In genomic region chr20:50308513-50309279, GRCh38 we compare ENCODE assay signal across 1 cellular context.
A peak's percentile ranks its signal among the peaks of the same experiment; 100 is the strongest.
TF ChIP-seq lines count a peak whose summit lies in the region.

No MANE protein-coding gene starts in this region.

TF ChIP-seq in K562, 482 proteins besides CTCF, POLR2A, EP300 and RAD21 (continued from another document):
- TF ChIP-seq ZHX1 (conservative IDR thresholded peaks at IDR 0.05; ENCODE audit: low read length) = no peak
- TF ChIP-seq ZBTB33 (CRISPR knock-in tag; IDR thresholded peaks at IDR 0.05) = peak; percentile 61; the same call in 1 of the 2 replicates
- peak; percentile 34; the same call in 1 of the 2 replicates for TF ChIP-seq ZBTB7A (IDR thresholded peaks at IDR 0.05; ENCODE audit: borderline replicate concordance, control insufficient read depth, low read depth, low read length)
- TF ChIP-seq ZNF740 (CRISPR knock-in tag; IDR thresholded peaks at IDR 0.05) = no peak
- peak in 1 of 2 experiments; percentile 50; a peak in 2 of 4 replicates for TF ChIP-seq ZNF740 (tag; IDR thresholded peaks at IDR 0.05)
- TF ChIP-seq NRF1 (conservative IDR thresholded peaks at IDR 0.05 in 1 of 2, IDR thresholded peaks at IDR 0.05 in 1 of 2) = peak; percentile 28 to 57; a peak in 1 of 4 replicates
- peak in 1 of 2 experiments; percentile 53; a peak in 1 of 4 replicates for TF ChIP-seq KDM1A (IDR thresholded peaks at IDR 0.05)
- peak; percentile 92 for TF ChIP-seq CREM (IDR thresholded peaks at IDR 0.05; ENCODE audit: low read depth)
- TF ChIP-seq CTBP1 (IDR thresholded peaks at IDR 0.05; ENCODE audit: borderline replicate concordance) = peak; percentile 19; the same call in 1 of the 2 replicates
- TF ChIP-seq RFX1 (IDR thresholded peaks at IDR 0.05) = no peak
- TF ChIP-seq VEZF1 (CRISPR knock-in tag; IDR thresholded peaks at IDR 0.05) = peak; percentile 98
- 0 out of 2 replicates have a peak, but pooled peaks have one; percentile 18 for TF ChIP-seq USF1 (CRISPR knock-in tag; IDR thresholded peaks at IDR 0.05)
- TF ChIP-seq ATF1 (CRISPR knock-in tag; IDR thresholded peaks at IDR 0.05) = no peak
- TF ChIP-seq ATF1 (tag; IDR thresholded peaks at IDR 0.05) = peak; percentile 71
- TF ChIP-seq PCBP1 (IDR thresholded peaks at IDR 0.05; ENCODE audit: low read depth, low read length, poor library complexity, severe bottlenecking) = no peak
- TF ChIP-seq ATF7 (IDR thresholded peaks at IDR 0.05) = 0 out of 2 replicates have a peak, but pooled peaks have one; percentile 31
- peak; percentile 86 for TF ChIP-seq CREB1 (IDR thresholded peaks at IDR 0.05)
- peak; percentile 64 for TF ChIP-seq CREB1 (CRISPR knock-in tag; IDR thresholded peaks at IDR 0.05)
- TF ChIP-seq ASH1L (IDR thresholded peaks at IDR 0.05; ENCODE audit: borderline replicate concordance, low read depth, partially characterized antibody) = no peak
- TF ChIP-seq ZBTB12 (CRISPR knock-in tag; IDR thresholded peaks at IDR 0.05) = peak; percentile 68
- TF ChIP-seq CTCFL (IDR thresholded peaks at IDR 0.05; ENCODE audit: borderline replicate concordance, insufficient read depth, low read depth, low read length, poor library complexity, severe bottlenecking) = peak; percentile 20
TF ChIP-seq in K562: peak in this region for 15.
